ENCODE assay signal across 8 cellular contexts in genomic region chr16:381788-382717, GRCh38. TPM values are rescaled to one million over a fixed set of nuclear protein-coding genes. Genes with fewer than 3 reads are reported as not detected.
A peak's percentile ranks its signal among the peaks of the same experiment; 100 is the strongest.
DNase-seq lines count a peak whose midpoint lies in the region; ATAC-seq, FAIRE-seq and TF ChIP-seq lines count a peak whose summit lies in the region.

Gene PGAP6 (minus strand): TSS chr16:381978. CDS start chr16:381821, 157 bp downstream.

- H3K27ac ChIP-seq in HUES6 (ENCODE audit: low read depth, low read length) (peak within 1 kb of the TSS; percentile 82; the same call in 1 of the 2 replicates), K562 (ENCODE audit: extremely low read depth, low read depth, low read length) (peak within 1 kb of the TSS; percentile 75), iPS-18a (ENCODE audit: low read length) (no peak within 1 kb of the TSS), gastrocnemius medialis (peak within 1 kb of the TSS; percentile 87 to 95 (median 88))

- H3K27me3 ChIP-seq in BE2C (no peaks in the 10 kb centered on the region), HUES6 (ENCODE audit: control insufficient read depth, insufficient read depth, low read length) (peaks cover 4% of the 10 kb centered on the region; the same call in 1 of the 2 replicates), K562 (ENCODE audit: control insufficient read depth in 2 of 2, insufficient read depth in 2 of 2, low read length in 2 of 2) (no peaks in the 10 kb centered on the region), iPS-18a (ENCODE audit: control insufficient read depth, insufficient read depth, low read length) (no peaks in the 10 kb centered on the region), gastrocnemius medialis (no peaks in the 10 kb centered on the region)

- in situ Hi-C loops in K562 (cut with MboI) (no loop called here), gastrocnemius medialis (cut with MboI; ENCODE audit: low sequenced_read_pairs in 4 of 4) (no loop called here)

- WGBS in K562 (ENCODE audit: insufficient coverage, low coverage, missing lambda C conversion rate), result 5% methylated on average over 41 of the region's 123 CpGs

- TSS peak; percentile 85 for BruUV-seq in K562 (replicated peaks; lab: Mats Ljungman, UMichigan)

- peak within 1 kb of the TSS; percentile 87 for H3K4me2 ChIP-seq in K562 (ENCODE audit: insufficient read depth, low read length)

- peak within 1 kb of the TSS; percentile 85 for H2AFZ ChIP-seq in K562 (ENCODE audit: low read depth, low read length)

- H3K9ac ChIP-seq in HUES6 (ENCODE audit: low read length) (peak within 1 kb of the TSS; percentile 75), K562 (ENCODE audit: insufficient read depth in 1 of 2, low read depth in 2 of 2, low read length in 2 of 2) (peak within 1 kb of the TSS; percentile 80 to 98), iPS-18a (ENCODE audit: low read length) (peak within 1 kb of the TSS; percentile 54)

- H3K4me1 ChIP-seq in BE2C (no peaks in the 10 kb centered on the region), HUES6 (ENCODE audit: control insufficient read depth, insufficient read depth, low read length) (peaks cover 46% of the 10 kb centered on the region), K562 (replicated peaks in 1 of 2; ENCODE audit: control insufficient read depth in 2 of 2, insufficient read depth in 2 of 2, low read length in 2 of 2) (peaks cover 7 to 70% of the 10 kb centered on the region in 2 experiments; a peak in 4 of 5 replicates), iPS-18a (ENCODE audit: control insufficient read depth, low read depth, low read length) (peaks cover 17% of the 10 kb centered on the region), gastrocnemius medialis (peaks cover 28 to 39% of the 10 kb centered on the region in 2 donors)

- ATAC-seq in K562 (peak; percentile 69), gastrocnemius medialis (peak; percentile 80 to 83), GM21619 (IDR thresholded peaks at IDR 0.05; ENCODE audit: unreplicated experiment) (no peak)

- DNase-seq in BE2C (peak; percentile 75), GM19240 (ENCODE audit: insufficient read length, low spot score) (peak; percentile 79), T-helper 9 cell (peak; percentile 70), K562 (ENCODE audit: extremely low read depth in 1 of 4, low spot score in 3 of 4) (peak; percentile 67 to 94 (median 92)), gastrocnemius medialis (peak; percentile 58 to 66)

- CTCF ChIA-PET in K562 (lab: Yijun Ruan, JAX; ENCODE audit: low intra/inter-chr PET ratio), result interaction anchor here (0.6 kb wide), 1 partner anchor 72 kb away, joined by 3 read pairs; no protein-coding TSS in a partner anchor

- H3K9me3 ChIP-seq in BE2C (no peaks in the 10 kb centered on the region), HUES6 (ENCODE audit: control insufficient read depth, insufficient read depth, low read depth, low read length) (no peaks in the 10 kb centered on the region), K562 (replicated peaks; ENCODE audit: control insufficient read depth, insufficient read depth, low read depth, low read length) (no peaks in the 10 kb centered on the region), iPS-18a (ENCODE audit: control insufficient read depth, low read depth, low read length) (no peaks in the 10 kb centered on the region), gastrocnemius medialis (no peaks in the 10 kb centered on the region)

- H3K36me3 ChIP-seq in BE2C, result no peaks in the 10 kb centered on the region; the same call in 1 of the 2 replicates
- H3K36me3 ChIP-seq in HUES6 (ENCODE audit: control insufficient read depth, insufficient read depth, low read length), result peaks cover 9% of the 10 kb centered on the region
- H3K36me3 ChIP-seq in K562 (ENCODE audit: control insufficient read depth, insufficient read depth, low read length), result peaks cover 7% of the 10 kb centered on the region; the same call in 2 of the 3 replicates
- peaks cover 1% of the 10 kb centered on the region for H3K36me3 ChIP-seq in iPS-18a (ENCODE audit: control insufficient read depth, low read depth, low read length)
- H3K36me3 ChIP-seq in gastrocnemius medialis, result peaks cover 0 to 5% of the 10 kb centered on the region in 2 donors

- TF ChIP-seq POLR2A in K562 (conservative IDR thresholded peaks at IDR 0.05) (no peak; the same call in 1 of the 2 replicates), gastrocnemius medialis (IDR thresholded peaks at IDR 0.05) (peak; percentile 70 to 75)

- no peaks in the 10 kb centered on the region for H3K9me1 ChIP-seq in K562 (ENCODE audit: control insufficient read depth, insufficient read depth, low read length)

- no peak for TF ChIP-seq RAD21 in K562 (CRISPR knock-in tag; conservative IDR thresholded peaks at IDR 0.05 in 1 of 2, IDR thresholded peaks at IDR 0.05 in 1 of 2)

- H3K4me3 ChIP-seq in BE2C (ENCODE audit: low read depth, low read length), result peak within 1 kb of the TSS; percentile 68
- peak within 1 kb of the TSS; percentile 88 for H3K4me3 ChIP-seq in HUES6 (ENCODE audit: low read depth, low read length)
- H3K4me3 ChIP-seq in K562, result peak within 1 kb of the TSS; percentile 94
- H3K4me3 ChIP-seq in iPS-18a (ENCODE audit: low read length), result peak within 1 kb of the TSS; percentile 80
- H3K4me3 ChIP-seq in gastrocnemius medialis, result peak within 1 kb of the TSS; percentile 73 to 96 (median 80)

- POLR2A ChIA-PET in K562 (lab: Yijun Ruan, JAX), result interaction anchor here (0.6 to 1.5 kb wide), 5 partner anchors 11 to 140 kb away, joined by 3 to 5 read pairs (median 3); partner anchors contain the start of genes DECR2, MRPL28 and NME4

- no peak for TF ChIP-seq EP300 in K562 (IDR thresholded peaks at IDR 0.05; ENCODE audit: low read length)

- peak; percentile 59 for FAIRE-seq in K562 (lab: Jason Lieb, UNC)

- TF ChIP-seq CTCF in BE2C (IDR thresholded peaks at IDR 0.05; ENCODE audit: low read depth, low read length), result no peak
- TF ChIP-seq CTCF in K562 (IDR thresholded peaks at IDR 0.05 in 2 of 3, conservative IDR thresholded peaks at IDR 0.05 in 1 of 3; ENCODE audit: insufficient read depth in 2 of 3, low read depth in 1 of 3, low read length in 3 of 3), result no peak
- TF ChIP-seq CTCF in gastrocnemius medialis (IDR thresholded peaks at IDR 0.05 in 4 of 5, conservative IDR thresholded peaks at IDR 0.05 in 1 of 5), result no peak

- intact Hi-C loops in K562 (cut with micrococcal nuclease) (no loop called here), gastrocnemius medialis (cut with DNase I; ENCODE audit: low total_unique reads) (loop anchor here (1.0 kb wide), 1 partner anchor 19 kb away; the partner anchor contains the start of gene DECR2)

- H3K79me2 ChIP-seq in K562 (ENCODE audit: control insufficient read depth, insufficient read depth, low read length), result peaks cover 33% of the 10 kb centered on the region

- no peaks in the 10 kb centered on the region for H4K20me1 ChIP-seq in K562 (replicated peaks; ENCODE audit: control insufficient read depth, insufficient read depth, low read length)

TF ChIP-seq in K562, 482 proteins besides CTCF, POLR2A, EP300 and RAD21 (continues in another document):
- TF ChIP-seq USF2 (CRISPR knock-in tag; IDR thresholded peaks at IDR 0.05) (peak; percentile 75), ETV6 (IDR thresholded peaks at IDR 0.05; ENCODE audit: borderline replicate concordance in 1 of 2, low read depth in 2 of 2, low read length in 1 of 2) (no peak), ETV6 (CRISPR knock-in tag; IDR thresholded peaks at IDR 0.05; ENCODE audit: borderline replicate concordance) (no peak), TEAD1 (CRISPR knock-in tag; IDR thresholded peaks at IDR 0.05) (peak in 1 of 2 experiments; percentile 52; a peak in 1 of 4 replicates), PHB2 (IDR thresholded peaks at IDR 0.05; ENCODE audit: low read depth) (no peak)

RNA-seq across cellular contexts. Expression of gene PGAP6, which starts in this region (rescaled TPM):
- 137 TPM for polyA plus RNA-seq in BE2C (2012; ENCODE audit: insufficient read depth, insufficient read length, low read depth)
- 56.2 and 231 TPM in 2 replicates for total RNA-seq in K562 (2011; cell fraction: chromatin; rRNA removed; ENCODE audit: low replicate concordance)
- total RNA-seq in K562 (2011; cell fraction: nucleolus; rRNA removed), result 229 and 238 TPM in 2 replicates
- 112 and 118 TPM in 2 replicates for total RNA-seq in K562 (2011; cell fraction: nucleoplasm; rRNA removed)
- total RNA-seq in K562 (2014; rRNA removed) (43.4 and 66.6 TPM in 2 replicates), K562 (2014; rRNA removed; fragmentation: Illumina TruSeq; extraction: Trizol) (3.8 and 8.9 TPM in 2 replicates), K562 (2015; rRNA removed; fragmentation: Illumina TruSeq; extraction: Trizol) (35.9 and 39.3 TPM in 2 replicates), K562 (2021) (49.8 and 50.2 TPM in 2 replicates), gastrocnemius medialis (10 to 100 TPM; 31.5 to 63.3 (median 50.8) TPM)
- polyA plus RNA-seq in K562 (2011; rRNA removed) (41.7 and 73.2 TPM in 2 replicates), K562 (2014; fragmentation: Illumina TruSeq; extraction: Trizol) (20.0 and 53.1 TPM in 2 replicates), K562 (2014; fragmentation: Nextera tagmentation; extraction: Ambion mirVana) (1 to 10 TPM in 1 of 2 experiments, under 1 TPM in 1; 0.45 to 1.3 TPM), K562 (2014; rRNA removed) (46.2 and 50.1 TPM in 2 replicates)
- polyA plus RNA-seq in K562 (2011; cell fraction: cytosol; rRNA removed), result 113 and 177 TPM in 2 replicates
- 157 and 271 TPM in 2 replicates for polyA plus RNA-seq in K562 (2011; cell fraction: nucleus; rRNA removed)
- polyA plus RNA-seq in K562 (2012), result 62.5 and 85.8 TPM in 2 replicates
- 25.0 and 47.0 TPM in 2 replicates for polyA minus RNA-seq in K562 (2011; rRNA and poly(A)+ RNA removed)
- polyA minus RNA-seq in K562 (2011; cell fraction: cytosol; rRNA and poly(A)+ RNA removed), result 43.0 and 54.1 TPM in 2 replicates
- polyA minus RNA-seq in K562 (2011; cell fraction: nucleus; rRNA and poly(A)+ RNA removed), result 40.1 and 42.9 TPM in 2 replicates
